Comparison of ENCODE assay signal across 20 cellular contexts in the genomic region with DNA sequence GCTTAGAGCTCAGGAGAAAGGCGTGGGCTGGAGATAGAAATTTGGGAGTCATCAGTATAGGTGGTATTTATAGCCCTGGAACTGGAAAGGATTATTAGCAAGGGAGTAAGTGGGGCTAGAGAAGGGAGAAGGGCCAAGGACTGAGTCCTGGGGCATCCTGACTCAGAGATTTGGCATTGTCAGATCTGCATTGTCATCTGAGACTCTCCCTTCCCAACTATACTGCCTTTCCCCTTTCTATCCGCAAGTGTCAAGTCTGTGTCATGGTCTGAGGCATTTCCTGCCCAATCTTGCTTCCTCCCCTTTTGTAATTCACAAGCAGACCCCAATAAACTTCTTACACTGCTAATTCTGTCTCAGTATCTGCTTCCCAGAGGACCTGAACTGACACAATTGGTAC. TPM values are rescaled to one million over a fixed set of nuclear protein-coding genes. Genes with fewer than 3 reads are reported as not detected.
DNase-seq lines count a peak whose midpoint lies in the region; TF ChIP-seq lines count a peak whose summit lies in the region.
"Had no signal": no experiment of that assay in that cellular context is flagged by ENCODE, and none has a peak within 500 bp of the region (broad histone marks: within the 10 kb centered on the region; RNA-seq: fewer than 3 reads in every experiment).

No MANE protein-coding gene starts in this region.

- H3K9me3 ChIP-seq in PC-9 (ENCODE audit: insufficient read depth, low read depth), result no peaks in the 10 kb centered on the region
- no peaks in the 10 kb centered on the region for H3K9me3 ChIP-seq in trophoblast cell (ENCODE audit: insufficient read depth, low read depth, low read length)
- no peaks in the 10 kb centered on the region for H3K9me3 ChIP-seq in spleen
- H3K9me3 ChIP-seq: ascending aorta, esophagus muscularis mucosa, left lung, thoracic aorta had no signal

- no peak overlapping the region for H2BK120ac ChIP-seq in trophoblast cell (ENCODE audit: insufficient read depth, low read length, poor library complexity)

- DNase-seq in GM04504 (ENCODE audit: low read depth) (peak; percentile 27), PC-9 (peak in 1 of 2 experiments; percentile 20), epithelial cell of prostate (ENCODE audit: low read depth, low spot score) (peak; percentile 8), trophoblast cell (peak; percentile 9 to 31), spleen (no peak), SHP77 treated with DMSO at 0.1 percent for 48 hours (lab: John Stamatoyannopoulos, UW) (no peak), NCI-H2081 treated with DMSO at 0.1 percent for 48 hours (lab: John Stamatoyannopoulos, UW) (no peak)
- no peak for DNase-seq in stimulated activated CD4-positive, alpha-beta T cell treated with anti-CD3 and anti-CD28 coated beads, Interleukin-2, amount 100 ng/mL, for 48 hours
- DNase-seq: activated CD4-positive, alpha-beta T cell treated with anti-CD3 and anti-CD28 coated beads for 1 hour; activated gamma-delta T cell treated with Interleukin-2 at 50 U/mL for 16 hours; C1 segment of cervical spinal cord; DMS153; left lung; NCI-H1436 treated with DMSO at 0.1 percent for 48 hours; NCI-H345; NK-92 treated with Interleukin-12 subunit alpha and Interleukin-12 subunit beta, amount 100 ng/mL, for 24 hours; Right ventricle myocardium superior had no signal

- TF ChIP-seq CTCF in PC-9 (conservative IDR thresholded peaks at IDR 0.05) (no peak), spleen (IDR thresholded peaks at IDR 0.05 in 8 of 11, conservative IDR thresholded peaks at IDR 0.05 in 3 of 11) (no peak)

- intact Hi-C loops in PC-9 (cut with micrococcal nuclease; ENCODE audit: unreplicated experiment), result no loop called here
- intact Hi-C loops in spleen (cut with DNase I; ENCODE audit: low total_unique reads), result no loop called here

- H3K23ac ChIP-seq in trophoblast cell (ENCODE audit: low read length), result no peak overlapping the region

- H3K14ac ChIP-seq in trophoblast cell (ENCODE audit: low read length), result no peak overlapping the region

- H3K27ac ChIP-seq in PC-9 (peak overlapping the region; percentile 37), epithelial cell of prostate (peak overlapping the region; percentile 54), trophoblast cell (ENCODE audit: low read depth, low read length) (no peak overlapping the region), spleen (no peak overlapping the region)
- H3K27ac ChIP-seq: ascending aorta, esophagus muscularis mucosa, left lung, thoracic aorta had no signal

- TF ChIP-seq POLR2A in spleen (IDR thresholded peaks at IDR 0.05), result no peak

- no peaks in the 10 kb centered on the region for H3K79me1 ChIP-seq in trophoblast cell (ENCODE audit: low read length)

- H4K91ac ChIP-seq in trophoblast cell (ENCODE audit: low read depth, low read length), result no peak overlapping the region

- H3K4me2 ChIP-seq in PC-9, result peak overlapping the region; percentile 8; the same call in 1 of the 2 replicates
- H3K4me2 ChIP-seq in trophoblast cell (ENCODE audit: low read length), result no peak overlapping the region

- no peak overlapping the region for H2BK5ac ChIP-seq in trophoblast cell (ENCODE audit: low read depth, low read length, poor library complexity)

- H3K9me2 ChIP-seq in PC-9 (ENCODE audit: insufficient read depth), result no peaks in the 10 kb centered on the region

- WGBS in trophoblast cell (ENCODE audit: extremely low coverage, insufficient coverage, insufficient read length), result no CpG with 5 or more reads among the region's 2 CpGs
- 46 to 60% (median 51%) methylated on average over 2 of the region's 2 CpGs for WGBS in spleen, 5 donors

- H4K12ac ChIP-seq in trophoblast cell (ENCODE audit: low read depth, low read length), result no peak overlapping the region

- no peak overlapping the region for H3K4ac ChIP-seq in trophoblast cell (ENCODE audit: low read depth, low read length)

- H3K4me3 ChIP-seq in PC-9 (no peak overlapping the region), trophoblast cell (ENCODE audit: low read depth, low read length) (no peak overlapping the region), spleen (no peak overlapping the region)
- H3K4me3 ChIP-seq: ascending aorta, esophagus muscularis mucosa, left lung, thoracic aorta had no signal

- BruUV-seq in PC-9 (replicated peaks; lab: Mats Ljungman, UMichigan), result no TSS peak

- H3K18ac ChIP-seq in trophoblast cell (ENCODE audit: low read length), result no peak overlapping the region

- no peak overlapping the region for H2BK12ac ChIP-seq in trophoblast cell (ENCODE audit: low read length)

- H3K9ac ChIP-seq in trophoblast cell (ENCODE audit: low read length), result no peak overlapping the region

- POLR2A ChIA-PET in PC-9 (lab: Charles Lee; ENCODE audit: unreplicated experiment), result no interaction called here

- no peaks in the 10 kb centered on the region for H3F3A ChIP-seq in PC-9 (ENCODE audit: insufficient read depth, low read depth)

- H2AFZ ChIP-seq in PC-9, result no peak overlapping the region
- no peak overlapping the region for H2AFZ ChIP-seq in trophoblast cell (ENCODE audit: insufficient read depth, low read length, poor library complexity)

- H3K79me2 ChIP-seq in PC-9 (ENCODE audit: low read depth), result no peaks in the 10 kb centered on the region
- no peaks in the 10 kb centered on the region for H3K79me2 ChIP-seq in trophoblast cell (ENCODE audit: control insufficient read depth, insufficient read depth, low read length, poor library complexity)

- H2AK5ac ChIP-seq in trophoblast cell (ENCODE audit: low read length), result no peak overlapping the region

- H4K8ac ChIP-seq in trophoblast cell (ENCODE audit: low read depth, low read length), result no peak overlapping the region

- CTCF ChIA-PET in PC-9 (lab: Charles Lee), result no interaction called here

- H3K4me1 ChIP-seq in PC-9 (replicated peaks; ENCODE audit: insufficient read depth) (peaks cover 21% of the 10 kb centered on the region), trophoblast cell (ENCODE audit: control insufficient read depth in 1 of 2, insufficient read depth in 2 of 2, low read length in 2 of 2) (peaks cover 0 to 4% of the 10 kb centered on the region in 2 experiments), spleen (no peaks in the 10 kb centered on the region)
- H3K4me1 ChIP-seq: ascending aorta, esophagus muscularis mucosa, left lung had no signal

- no peaks in the 10 kb centered on the region for H4K20me1 ChIP-seq in PC-9 (ENCODE audit: insufficient read depth)

- H3K27me3 ChIP-seq in PC-9 (ENCODE audit: insufficient read depth, low read depth), result no peaks in the 10 kb centered on the region
- no peaks in the 10 kb centered on the region for H3K27me3 ChIP-seq in trophoblast cell (ENCODE audit: insufficient read depth, low read length)
- peaks cover 0 to 7% (median 0%) of the 10 kb centered on the region in 7 donors for H3K27me3 ChIP-seq in spleen (replicated peaks in 1 of 7)
- H3K27me3 ChIP-seq: ascending aorta, esophagus muscularis mucosa, left lung had no signal

- H3K36me3 ChIP-seq in PC-9 (ENCODE audit: low read depth), result no peaks in the 10 kb centered on the region
- no peaks in the 10 kb centered on the region for H3K36me3 ChIP-seq in trophoblast cell (ENCODE audit: control insufficient read depth in 1 of 2, insufficient read depth in 2 of 2, low read length in 2 of 2)
- no peaks in the 10 kb centered on the region for H3K36me3 ChIP-seq in spleen
- H3K36me3 ChIP-seq: ascending aorta, esophagus muscularis mucosa, left lung, thoracic aorta had no signal

RNA-seq across cellular contexts. Expression of gene SLC25A43, which starts 24.4 kb away (rescaled TPM):
- 38.4 and 42.3 TPM in 2 replicates for total RNA-seq in PC-9 (2021)
- polyA plus RNA-seq in trophoblast cell (2013), result 3.2 and 3.8 TPM in 2 replicates
- total RNA-seq in spleen, result 10 to 100 TPM in 3 of 7 donors, 1 to 10 TPM in 4; 6.9 to 13.7 (median 9.8) TPM
- 1 to 10 TPM; 5.5 to 7.5 (median 6.2) TPM for polyA plus RNA-seq in spleen

Comparison
In these comparisons a context has a peak if more than half of its experiments do, and no peak if none do; other contexts are left out.
1. DNase-seq: peak in GM04504 (single experiment), epithelial cell of prostate (single experiment) and trophoblast cell (2 of 2); none in stimulated activated CD4-positive, alpha-beta T cell treated with anti-CD3 and anti-CD28 coated beads, Interleukin-2, amount 100 ng/mL, for 48 hours (0 of 2), spleen (single experiment), SHP77 treated with DMSO at 0.1 percent for 48 hours (single experiment) and NCI-H2081 treated with DMSO at 0.1 percent for 48 hours (single experiment).
2. H3K27ac ChIP-seq: peak in PC-9 (single experiment) and epithelial cell of prostate (single experiment); none in trophoblast cell (single experiment) and spleen (0 of 8).